In genomic region chr3:147427796-147428195, GRCh38 we compare ENCODE assay signal across 19 cellular contexts. TPM values are rescaled to one million over a fixed set of nuclear protein-coding genes. Genes with fewer than 3 reads are reported as not detected.
A peak's percentile ranks its signal among the peaks of the same experiment; 100 is the strongest.
DNase-seq lines count a peak whose midpoint lies in the region; ATAC-seq, FAIRE-seq and TF ChIP-seq lines count a peak whose summit lies in the region.
"Had no signal": no experiment of that assay in that cellular context is flagged by ENCODE, and none has a peak within 500 bp of the region (broad histone marks: within the 10 kb centered on the region; RNA-seq: fewer than 3 reads in every experiment).

No MANE protein-coding gene starts in this region.

- peak; percentile 82 for DNase-seq in G401 (ENCODE audit: low spot score)
- DNase-seq in astrocyte of the cerebellum (ENCODE audit: low read depth): no peak
- DNase-seq in dorsolateral prefrontal cortex: peak in 1 of 10 donors; percentile 57
- DNase-seq in retina: peak; percentile 22
- DNase-seq in EL: no peak
- DNase-seq in D721Med (ENCODE audit: insufficient read length, low spot score): no peak
- DNase-seq in NCI-H2029 (lab: John Stamatoyannopoulos, UW): no peak
- no peak for DNase-seq in activated CD8-positive, alpha-beta T cell treated with anti-CD3 and anti-CD28 coated beads, Interleukin-2, amount 10 ng/mL, durations not matched to agents 7 days and 5 days
- DNase-seq: ACHN; Calu3; CD4-positive, alpha-beta T cell; DMS153; DMS79 treated with DMSO at 0.1 percent for 48 hours; H9 had no signal

- no peaks in the 10 kb centered on the region for H3K4me1 Mint-ChIP-seq in activated CD8-positive, alpha-beta T cell treated with anti-CD3 and anti-CD28 coated beads, Interleukin-2, amount 10 ng/mL, durations not matched to agents 7 days and 5 days (ENCODE audit: low read depth)
- H3K4me1 Mint-ChIP-seq: B cell, IgD-negative memory B cell had no signal

- H3K9me3 Mint-ChIP-seq in activated CD8-positive, alpha-beta T cell treated with anti-CD3 and anti-CD28 coated beads, Interleukin-2, amount 10 ng/mL, durations not matched to agents 7 days and 5 days (ENCODE audit: insufficient read depth): no peaks in the 10 kb centered on the region
- H3K9me3 Mint-ChIP-seq: CD4-positive, alpha-beta T cell; GM23338; H9 had no signal

- ATAC-seq in activated CD8-positive, alpha-beta T cell treated with anti-CD3 and anti-CD28 coated beads, Interleukin-2, amount 10 ng/mL, durations not matched to agents 7 days and 5 days: no peak
- ATAC-seq: GM23338 had no signal

- CTCF ChIA-PET in activated CD8-positive, alpha-beta T cell treated with anti-CD3 and anti-CD28 coated beads, Interleukin-2, amount 10 ng/mL, durations not matched to agents 7 days and 5 days (lab: Charles Lee): no interaction called here

- H3K27ac Mint-ChIP-seq in activated CD8-positive, alpha-beta T cell treated with anti-CD3 and anti-CD28 coated beads, Interleukin-2, amount 10 ng/mL, durations not matched to agents 7 days and 5 days: no peak overlapping the region
- H3K27ac Mint-ChIP-seq: B cell; CD4-positive, alpha-beta T cell; GM23338; IgD-negative memory B cell had no signal

- peak overlapping the region in 32 of 59 donors; percentile 3 to 97 (median 62) for H3K27ac ChIP-seq in dorsolateral prefrontal cortex

- H3K4me3 ChIP-seq in astrocyte of the cerebellum (ENCODE audit: low read depth, low read length) (peak overlapping the region; percentile 10), dorsolateral prefrontal cortex (peak overlapping the region in 7 of 59 donors; percentile 10 to 31 (median 22))
- H3K4me3 ChIP-seq: GM23338 had no signal

- H3K27me3 ChIP-seq in dorsolateral prefrontal cortex: peaks cover 0 to 68% (median 20%) of the 10 kb centered on the region in 45 donors

- POLR2A ChIA-PET in activated CD8-positive, alpha-beta T cell treated with anti-CD3 and anti-CD28 coated beads, Interleukin-2, amount 10 ng/mL, durations not matched to agents 7 days and 5 days (lab: Charles Lee): no interaction called here

- intact Hi-C loops in dorsolateral prefrontal cortex (cut with DNase I): no loop called here

- H3K4me3 Mint-ChIP-seq in activated CD8-positive, alpha-beta T cell treated with anti-CD3 and anti-CD28 coated beads, Interleukin-2, amount 10 ng/mL, durations not matched to agents 7 days and 5 days: no peak overlapping the region
- H3K4me3 Mint-ChIP-seq: B cell; CD4-positive, alpha-beta T cell; GM23338; H9; IgD-negative memory B cell had no signal

- FAIRE-seq in D721Med (lab: Jason Lieb, UNC): no peak
- FAIRE-seq: GM18507 had no signal

- peaks cover 15% of the 10 kb centered on the region for H3K27me3 Mint-ChIP-seq in activated CD8-positive, alpha-beta T cell treated with anti-CD3 and anti-CD28 coated beads, Interleukin-2, amount 10 ng/mL, durations not matched to agents 7 days and 5 days (ENCODE audit: low read depth)

- in situ Hi-C loops in G401 (cut with HindIII; ENCODE audit: low sequenced_read_pairs) (no loop called here), astrocyte of the cerebellum (cut with HindIII; ENCODE audit: low sequenced_read_pairs) (loop anchor here (10.0 kb wide), 1 partner anchor 657 kb away; no protein-coding TSS in a partner anchor)

- TF ChIP-seq CTCF in astrocyte of the cerebellum (IDR thresholded peaks at IDR 0.05; ENCODE audit: low read depth, low read length, missing control alignments): no peak
- TF ChIP-seq CTCF in dorsolateral prefrontal cortex (IDR thresholded peaks at IDR 0.05 in 54 of 56, conservative IDR thresholded peaks at IDR 0.05 in 2 of 56; ENCODE audit: low read depth in 1 of 56, partially characterized antibody in 56 of 56): no peak
- no peak for TF ChIP-seq CTCF in D721Med (IDR thresholded peaks at IDR 0.05; ENCODE audit: insufficient read depth, missing control alignments)

- H3K36me3 Mint-ChIP-seq in activated CD8-positive, alpha-beta T cell treated with anti-CD3 and anti-CD28 coated beads, Interleukin-2, amount 10 ng/mL, durations not matched to agents 7 days and 5 days (ENCODE audit: low read depth): no peaks in the 10 kb centered on the region
- H3K36me3 Mint-ChIP-seq: IgD-negative memory B cell had no signal

RNA-seq across cellular contexts. Expression of gene ZIC1, which starts 18.6 kb away (rescaled TPM):
- total RNA-seq in G401 (2014; rRNA removed; shearing (Covaris generic)): not detected in 2 replicates
- total RNA-seq in dorsolateral prefrontal cortex: 100 to 1,000 TPM in 1 of 120 experiments, 10 to 100 TPM in 119; 17.4 to 211 (median 34.4) TPM
- total RNA-seq in activated CD8-positive, alpha-beta T cell treated with anti-CD3 and anti-CD28 coated beads, Interleukin-2, amount 10 ng/mL, durations not matched to agents 7 days and 5 days: not detected
- total RNA-seq: B cell; Calu3; CD4-positive, alpha-beta T cell; H9; HT1080 had no signal

RNA-seq across cellular contexts. Expression of gene ZIC4, which starts 21.5 kb away (rescaled TPM):
- not detected in 2 replicates for total RNA-seq in G401 (2014; rRNA removed; shearing (Covaris generic))
- total RNA-seq in dorsolateral prefrontal cortex: 10 to 100 TPM in 8 of 120 experiments, 1 to 10 TPM in 112; 1.5 to 13.5 (median 4.8) TPM
- not detected for total RNA-seq in activated CD8-positive, alpha-beta T cell treated with anti-CD3 and anti-CD28 coated beads, Interleukin-2, amount 10 ng/mL, durations not matched to agents 7 days and 5 days
- total RNA-seq: B cell; Calu3; CD4-positive, alpha-beta T cell; GM23338; H9; HT1080 had no signal

Comparison
In these comparisons a context has a peak if more than half of its experiments do, and no peak if none do; other contexts are left out.
1. DNase-seq: peak in G401 (single experiment) and retina (single experiment); none in astrocyte of the cerebellum (single experiment), EL (single experiment), D721Med (single experiment), NCI-H2029 (single experiment) and activated CD8-positive, alpha-beta T cell treated with anti-CD3 and anti-CD28 coated beads, Interleukin-2, amount 10 ng/mL, durations not matched to agents 7 days and 5 days (single experiment).
2. RNA of gene ZIC1, which starts 18.6 kb away (total RNA-seq): 17.4 to 211 TPM in dorsolateral prefrontal cortex; not detected in G401 and not detected in activated CD8-positive, alpha-beta T cell treated with anti-CD3 and anti-CD28 coated beads, Interleukin-2, amount 10 ng/mL, durations not matched to agents 7 days and 5 days; every median in the first group is over 10 times any median in the second.